Comparison of ENCODE assay signal across 8 cellular contexts in genomic region chr17:1627219-1627986, GRCh38. TPM values are rescaled to one million over a fixed set of nuclear protein-coding genes. Genes with fewer than 3 reads are reported as not detected.
DNase-seq lines count a peak whose midpoint lies in the region; ATAC-seq lines count a peak whose summit lies in the region.

No MANE protein-coding gene starts in this region.

- ATAC-seq in HG03039 (IDR thresholded peaks at IDR 0.05; ENCODE audit: unreplicated experiment): no peak
- ATAC-seq in GM21515 (IDR thresholded peaks at IDR 0.05; ENCODE audit: unreplicated experiment): no peak

- 34 to 36% methylated on average over 39 of the region's 39 CpGs for WGBS in ectodermal cell, 2 experiments

- no peaks in the 10 kb centered on the region for H3K9me3 ChIP-seq in ectodermal cell (ENCODE audit: control insufficient read depth, low read length)
- no peaks in the 10 kb centered on the region for H3K9me3 ChIP-seq in muscle layer of duodenum (ENCODE audit: control insufficient read depth in 1 of 2, low read length in 2 of 2)

- peak overlapping the region; percentile 81 for H3K4me3 ChIP-seq in ectodermal cell (ENCODE audit: insufficient read depth, low read depth, low read length)
- peak overlapping the region; percentile 22 to 92 for H3K4me3 ChIP-seq in muscle layer of duodenum (ENCODE audit: low read depth in 1 of 2, low read length in 2 of 2)

- DNase-seq in NCI-H82 (lab: John Stamatoyannopoulos, UW) (peak; percentile 56), NCI-H82 treated with DMSO at 0.1 percent for 48 hours (lab: John Stamatoyannopoulos, UW; ENCODE audit: unreplicated experiment) (no peak), OCI-M1 (lab: John Stamatoyannopoulos, UW) (peak; percentile 83), NCI-H510A (lab: John Stamatoyannopoulos, UW) (no peak)

- H3K36me3 ChIP-seq in ectodermal cell (ENCODE audit: control insufficient read depth, insufficient read depth, low read length): no peaks in the 10 kb centered on the region
- H3K36me3 ChIP-seq in muscle layer of duodenum (ENCODE audit: control insufficient read depth in 1 of 2, insufficient read depth in 2 of 2, low read length in 2 of 2): no peaks in the 10 kb centered on the region

- H3K27ac ChIP-seq in ectodermal cell (ENCODE audit: insufficient read depth, low read depth, low read length, poor library complexity, severe bottlenecking): no peak overlapping the region
- peak overlapping the region; percentile 60 for H3K27ac ChIP-seq in muscle layer of duodenum (ENCODE audit: low read length)

- peaks cover 17% of the 10 kb centered on the region for H3K4me1 ChIP-seq in ectodermal cell (ENCODE audit: control insufficient read depth, insufficient read depth, low read length)
- H3K4me1 ChIP-seq in muscle layer of duodenum (ENCODE audit: control insufficient read depth in 1 of 2, insufficient read depth in 2 of 2, low read length in 2 of 2): peaks cover 13 to 31% of the 10 kb centered on the region in 2 donors

- H3K27me3 ChIP-seq in ectodermal cell (ENCODE audit: control insufficient read depth, insufficient read depth, low read length, poor library complexity, severe bottlenecking) (peaks cover 28% of the 10 kb centered on the region), muscle layer of duodenum (ENCODE audit: low read depth, low read length) (no peaks in the 10 kb centered on the region)

RNA-seq across cellular contexts. Expression of gene SLC43A2, which starts 1.2 kb away (rescaled TPM):
- 20.3 TPM for polyA plus RNA-seq in ectodermal cell (2013, experiment 1 of 4)
- 17.9 TPM for polyA plus RNA-seq in ectodermal cell (2013, experiment 2 of 4)
- 14.8 TPM for polyA plus RNA-seq in ectodermal cell (2013, experiment 3 of 4)
- polyA plus RNA-seq in ectodermal cell (2013, experiment 4 of 4): 17.7 TPM

RNA-seq across cellular contexts. Expression of gene SCARF1, which starts 18.1 kb away (rescaled TPM):
- polyA plus RNA-seq in ectodermal cell (2013, experiment 1 of 4): 0.67 TPM
- 0.48 TPM for polyA plus RNA-seq in ectodermal cell (2013, experiment 2 of 4)
- 0.48 TPM for polyA plus RNA-seq in ectodermal cell (2013, experiment 3 of 4)
- polyA plus RNA-seq in ectodermal cell (2013, experiment 4 of 4): 0.73 TPM

RNA-seq across cellular contexts. Expression of gene RILP, which starts 22.3 kb away (rescaled TPM):
- 2.2 TPM for polyA plus RNA-seq in ectodermal cell (2013, experiment 1 of 4)
- 2.5 TPM for polyA plus RNA-seq in ectodermal cell (2013, experiment 2 of 4)
- 2.8 TPM for polyA plus RNA-seq in ectodermal cell (2013, experiment 3 of 4)
- 3.6 TPM for polyA plus RNA-seq in ectodermal cell (2013, experiment 4 of 4)

RNA-seq across cellular contexts. Expression of gene PRPF8, which starts 57.3 kb away (rescaled TPM):
- 252 TPM for polyA plus RNA-seq in ectodermal cell (2013, experiment 1 of 4)
- polyA plus RNA-seq in ectodermal cell (2013, experiment 2 of 4): 253 TPM
- polyA plus RNA-seq in ectodermal cell (2013, experiment 3 of 4): 219 TPM
- polyA plus RNA-seq in ectodermal cell (2013, experiment 4 of 4): 227 TPM

Comparison
In these comparisons a context has a peak if more than half of its experiments do, and no peak if none do; other contexts are left out.
1. DNase-seq: peak in NCI-H82 (single experiment) and OCI-M1 (single experiment); none in NCI-H82 treated with DMSO at 0.1 percent for 48 hours (single experiment) and NCI-H510A (single experiment).